1 cellular context compared by ENCODE assay signal in genomic region chr10:88858493-88858892, GRCh38.
TF ChIP-seq lines count a peak whose summit lies in the region.

No MANE protein-coding gene starts in this region.

TF ChIP-seq in IMR-90, 13 proteins besides CTCF, POLR2A, EP300 and RAD21 (continued from another document):
- TF ChIP-seq ELK1 (IDR thresholded peaks at IDR 0.05; ENCODE audit: borderline replicate concordance, low read depth, low read length) (no peak), NFE2L2 (IDR thresholded peaks at IDR 0.05; ENCODE audit: low read depth, low read length) (no peak), MAFK (IDR thresholded peaks at IDR 0.05; ENCODE audit: low read depth, low read length) (no peak), FOS (IDR thresholded peaks at IDR 0.05; ENCODE audit: low read depth, low read length) (no peak), CEBPB (IDR thresholded peaks at IDR 0.05; ENCODE audit: low read depth, low read length) (no peak), MAZ (IDR thresholded peaks at IDR 0.05; ENCODE audit: borderline replicate concordance, low read depth, low read length) (no peak), RFX5 (IDR thresholded peaks at IDR 0.05; ENCODE audit: low read depth, low read length) (no peak), RCOR1 (IDR thresholded peaks at IDR 0.05; ENCODE audit: insufficient replicate concordance, low read length) (no peak), CHD1 (IDR thresholded peaks at IDR 0.05; ENCODE audit: low read depth, low read length) (no peak), USF2 (IDR thresholded peaks at IDR 0.05; ENCODE audit: low read depth, low read length) (no peak), MXI1 (IDR thresholded peaks at IDR 0.05; ENCODE audit: borderline replicate concordance, low read depth, low read length) (no peak), BHLHE40 (IDR thresholded peaks at IDR 0.05; ENCODE audit: low read depth, low read length) (no peak)
TF ChIP-seq in IMR-90: peak in this region for 0.
